Comparison of ENCODE assay signal across 17 cellular contexts in genomic region chr3:177484926-177485325, GRCh38.
A peak's percentile ranks its signal among the peaks of the same experiment; 100 is the strongest.
DNase-seq lines count a peak whose midpoint lies in the region; ATAC-seq and TF ChIP-seq lines count a peak whose summit lies in the region.
"Had no signal": no experiment of that assay in that cellular context is flagged by ENCODE, and none has a peak within 500 bp of the region (broad histone marks: within the 10 kb centered on the region; RNA-seq: fewer than 3 reads in every experiment).

No MANE protein-coding gene starts in this region.

- peaks cover 8% of the 10 kb centered on the region for H3K4me1 ChIP-seq in CD8-positive, alpha-beta memory T cell (ENCODE audit: insufficient read depth, low read length)
- H3K4me1 ChIP-seq: HAP-1 had no signal

- peaks cover 5 to 23% (median 13%) of the 10 kb centered on the region in 3 donors for H3K4me1 Mint-ChIP-seq in CD8-positive, alpha-beta memory T cell
- H3K4me1 Mint-ChIP-seq in effector memory CD8-positive, alpha-beta T cell (ENCODE audit: low read depth in 2 of 2) = peaks cover 2 to 8% of the 10 kb centered on the region in 2 donors

- H3K36me3 Mint-ChIP-seq in CD8-positive, alpha-beta memory T cell = peaks cover 0 to 12% (median 0%) of the 10 kb centered on the region in 3 donors
- no peaks in the 10 kb centered on the region for H3K36me3 Mint-ChIP-seq in effector memory CD8-positive, alpha-beta T cell (ENCODE audit: insufficient read depth)
- H3K36me3 Mint-ChIP-seq: CD4-positive, alpha-beta memory T cell; IgD-negative memory B cell had no signal

- peaks cover 0 to 1% of the 10 kb centered on the region in 2 donors for H3K27me3 Mint-ChIP-seq in CD8-positive, alpha-beta memory T cell
- H3K27me3 Mint-ChIP-seq in effector memory CD8-positive, alpha-beta T cell = no peaks in the 10 kb centered on the region
- H3K27me3 Mint-ChIP-seq: IgD-negative memory B cell had no signal

- no peaks in the 10 kb centered on the region for H3K36me3 ChIP-seq in CD8-positive, alpha-beta memory T cell (ENCODE audit: insufficient read depth, low read length)
- H3K36me3 ChIP-seq: BE2C, HAP-1 had no signal

- no peak for ATAC-seq in effector memory CD8-positive, alpha-beta T cell (replicated peaks)

- H3K4me3 ChIP-seq in fibroblast of mammary gland (ENCODE audit: control insufficient read depth, low read depth, low read length) = no peak overlapping the region
- H3K4me3 ChIP-seq in CD8-positive, alpha-beta memory T cell (ENCODE audit: low read length) = no peak overlapping the region
- H3K4me3 ChIP-seq: HAP-1 had no signal

- CTCF ChIA-PET in CD8-positive, alpha-beta memory T cell (lab: Charles Lee) = no interaction called here

- peak; percentile 65 for DNase-seq in EH (ENCODE audit: low read depth)
- peak; percentile 25 for DNase-seq in amniotic epithelial cell (ENCODE audit: low read depth)
- peak; percentile 89 for DNase-seq in fibroblast of mammary gland (ENCODE audit: low read depth)
- DNase-seq in SIG-M5 (lab: John Stamatoyannopoulos, UW) = no peak
- DNase-seq in CD8-positive, alpha-beta memory T cell = no peak
- no peak for DNase-seq in activated CD4-positive, alpha-beta T cell treated with anti-CD3 and anti-CD28 coated beads for 1 hour
- no peak for DNase-seq in effector memory CD8-positive, alpha-beta T cell
- DNase-seq: ACHN; BE2C; CD4-positive, alpha-beta memory T cell; COR-L47; DMS153; DMS79 treated with DMSO at 0.1 percent for 48 hours; GF-D8 had no signal

- H3K4me3 Mint-ChIP-seq in CD8-positive, alpha-beta memory T cell = no peak overlapping the region
- H3K4me3 Mint-ChIP-seq in effector memory CD8-positive, alpha-beta T cell = no peak overlapping the region
- H3K4me3 Mint-ChIP-seq: CD4-positive, alpha-beta memory T cell; IgD-negative memory B cell had no signal

- no peaks in the 10 kb centered on the region for H3K27me3 ChIP-seq in CD8-positive, alpha-beta memory T cell (ENCODE audit: insufficient read depth, low read length, poor library complexity, severe bottlenecking)
- H3K27me3 ChIP-seq: BE2C had no signal

- peak overlapping the region in 1 of 8 donors; percentile 17 for H3K27ac Mint-ChIP-seq in CD8-positive, alpha-beta memory T cell
- H3K27ac Mint-ChIP-seq in effector memory CD8-positive, alpha-beta T cell = no peak overlapping the region
- H3K27ac Mint-ChIP-seq: CD4-positive, alpha-beta memory T cell; IgD-negative memory B cell had no signal

- no peaks in the 10 kb centered on the region for H3K9me3 ChIP-seq in CD8-positive, alpha-beta memory T cell (ENCODE audit: low read length)
- H3K9me3 ChIP-seq: BE2C, HAP-1 had no signal

- H3K9me3 Mint-ChIP-seq in CD8-positive, alpha-beta memory T cell = peaks cover 0 to 5% (median 0%) of the 10 kb centered on the region in 5 donors
- H3K9me3 Mint-ChIP-seq in effector memory CD8-positive, alpha-beta T cell = no peaks in the 10 kb centered on the region

- H3K27ac ChIP-seq in CD8-positive, alpha-beta memory T cell (ENCODE audit: low read depth, low read length) = no peak overlapping the region
- H3K27ac ChIP-seq: C4-2B had no signal

- POLR2A ChIA-PET in CD8-positive, alpha-beta memory T cell (lab: Charles Lee) = no interaction called here

- TF ChIP-seq CTCF in fibroblast of mammary gland (conservative IDR thresholded peaks at IDR 0.05; ENCODE audit: control insufficient read depth, insufficient read depth, low read depth, low read length) = no peak

Comparison
In these comparisons a context has a peak if more than half of its experiments do, and no peak if none do; other contexts are left out.
1. DNase-seq: peak in EH (single experiment), amniotic epithelial cell (single experiment) and fibroblast of mammary gland (single experiment); none in SIG-M5 (single experiment), CD8-positive, alpha-beta memory T cell (0 of 5), activated CD4-positive, alpha-beta T cell treated with anti-CD3 and anti-CD28 coated beads for 1 hour (single experiment) and effector memory CD8-positive, alpha-beta T cell (0 of 3).